ENCODE assay signal across 24 cellular contexts in genomic region chrX:10903518-10903917, GRCh38.
"Had no signal": no experiment of that assay in that cellular context is flagged by ENCODE, and none has a peak within 500 bp of the region (broad histone marks: within the 10 kb centered on the region; RNA-seq: fewer than 3 reads in every experiment).

No MANE protein-coding gene starts in this region.

- H3K4me3 Mint-ChIP-seq: activated B cell treated with CpG ODN at 0.5 μM for 24 hours; activated CD4-positive, alpha-beta T cell treated with anti-CD3 and anti-CD28 coated beads, Interleukin-2, amount 10 ng/mL, durations not matched to agents 24 days and 14 days; activated naive CD8-positive, alpha-beta T cell treated with anti-CD3 and anti-CD28 coated beads, Interleukin-2, amount 50 U/mL, for 24 hours; activated T-cell treated with anti-CD3 and anti-CD28 coated beads, Interleukin-2, amount 50 U/mL, for 4 hours; T-helper 1 cell treated with Interleukin-12 subunit alpha and Interleukin-12 subunit beta and Interleukin-4 antibody, amounts not matched to agents 30 μg/mL and 1 μg/mL, for 36 hours had no signal

- DNase-seq: activated B cell treated with CpG ODN at 0.5 μM for 24 hours; activated CD4-positive, alpha-beta T cell treated with anti-CD3 and anti-CD28 coated beads for 1 hour; activated CD4-positive, alpha-beta T cell treated with anti-CD3 and anti-CD28 coated beads, Interleukin-2, amount 10 ng/mL, durations not matched to agents 24 days and 14 days; activated CD4-positive, alpha-beta T cell treated with anti-CD3 and anti-CD28 coated beads, Interleukin-2, amount 50 U/mL, for 48 hours; activated CD8-positive, alpha-beta memory T cell treated with anti-CD3 and anti-CD28 coated beads for 24 hours; activated effector memory CD4-positive, alpha-beta T cell treated with anti-CD3 and anti-CD28 coated beads, Interleukin-2, amount 50 U/mL, for 16 hours; activated naive CD4-positive, alpha-beta T cell treated with Interleukin-2 at 50 U/mL for 16 hours; activated naive CD8-positive, alpha-beta T cell treated with anti-CD3 and anti-CD28 coated beads, Interleukin-2, amount 50 U/mL, for 24 hours; activated T-cell treated with anti-CD3 and anti-CD28 coated beads, Interleukin-2, amount 50 U/mL, for 4 hours; amniotic stem cell; brain microvascular endothelial cell; MG63; MV-4-11; NCI-H1105; NCI-H1436; NCI-H187; NCI-H2081; NCI-H446; NCI-H526; PC-9; SHP77 treated with DMSO at 0.1 percent for 48 hours had no signal

- H3K4me3 ChIP-seq: cardiac muscle cell, MG63, PC-9 had no signal

- H3K36me3 Mint-ChIP-seq: activated naive CD4-positive, alpha-beta T cell treated with anti-CD3 and anti-CD28 coated beads, Interleukin-2, amount 50 U/mL, for 72 hours had no signal

- H3K27ac ChIP-seq: brain microvascular endothelial cell, cardiac muscle cell, PC-9 had no signal

- H3K27me3 Mint-ChIP-seq: activated B cell treated with CpG ODN at 0.5 μM for 24 hours; activated CD4-positive, alpha-beta T cell treated with anti-CD3 and anti-CD28 coated beads, Interleukin-2, amount 10 ng/mL, durations not matched to agents 24 days and 14 days; activated naive CD8-positive, alpha-beta T cell treated with anti-CD3 and anti-CD28 coated beads, Interleukin-2, amount 50 U/mL, for 24 hours had no signal

- ATAC-seq: activated naive CD4-positive, alpha-beta T cell treated with anti-CD3 and anti-CD28 coated beads, Interleukin-2, amount 50 U/mL, for 72 hours; activated naive CD8-positive, alpha-beta T cell treated with anti-CD3 and anti-CD28 coated beads, Interleukin-2, amount 50 U/mL, for 24 hours; activated T-cell treated with anti-CD3 and anti-CD28 coated beads, Interleukin-2, amount 50 U/mL, for 4 hours had no signal

- H3K9me3 Mint-ChIP-seq: activated CD4-positive, alpha-beta T cell treated with anti-CD3 and anti-CD28 coated beads, Interleukin-2, amount 10 ng/mL, durations not matched to agents 24 days and 14 days had no signal

- H3K4me1 Mint-ChIP-seq: activated B cell treated with CpG ODN at 0.5 μM for 24 hours; activated CD4-positive, alpha-beta T cell treated with anti-CD3 and anti-CD28 coated beads, Interleukin-2, amount 10 ng/mL, durations not matched to agents 24 days and 14 days; activated naive CD8-positive, alpha-beta T cell treated with anti-CD3 and anti-CD28 coated beads, Interleukin-2, amount 50 U/mL, for 24 hours had no signal

- H3K27ac Mint-ChIP-seq: activated B cell treated with CpG ODN at 0.5 μM for 24 hours; activated CD4-positive, alpha-beta T cell treated with anti-CD3 and anti-CD28 coated beads, Interleukin-2, amount 10 ng/mL, durations not matched to agents 24 days and 14 days; activated naive CD4-positive, alpha-beta T cell treated with anti-CD3 and anti-CD28 coated beads, Interleukin-2, amount 50 U/mL, for 72 hours; activated naive CD8-positive, alpha-beta T cell treated with anti-CD3 and anti-CD28 coated beads, Interleukin-2, amount 50 U/mL, for 24 hours; T-helper 1 cell treated with Interleukin-12 subunit alpha and Interleukin-12 subunit beta and Interleukin-4 antibody, amounts not matched to agents 30 μg/mL and 1 μg/mL, for 36 hours had no signal

- H3K27me3 ChIP-seq: brain microvascular endothelial cell, cardiac muscle cell, MG63 had no signal

- H3K36me3 ChIP-seq: brain microvascular endothelial cell, cardiac muscle cell, MG63 had no signal
